ENCODE assay signal across 14 cellular contexts in the genomic region with DNA sequence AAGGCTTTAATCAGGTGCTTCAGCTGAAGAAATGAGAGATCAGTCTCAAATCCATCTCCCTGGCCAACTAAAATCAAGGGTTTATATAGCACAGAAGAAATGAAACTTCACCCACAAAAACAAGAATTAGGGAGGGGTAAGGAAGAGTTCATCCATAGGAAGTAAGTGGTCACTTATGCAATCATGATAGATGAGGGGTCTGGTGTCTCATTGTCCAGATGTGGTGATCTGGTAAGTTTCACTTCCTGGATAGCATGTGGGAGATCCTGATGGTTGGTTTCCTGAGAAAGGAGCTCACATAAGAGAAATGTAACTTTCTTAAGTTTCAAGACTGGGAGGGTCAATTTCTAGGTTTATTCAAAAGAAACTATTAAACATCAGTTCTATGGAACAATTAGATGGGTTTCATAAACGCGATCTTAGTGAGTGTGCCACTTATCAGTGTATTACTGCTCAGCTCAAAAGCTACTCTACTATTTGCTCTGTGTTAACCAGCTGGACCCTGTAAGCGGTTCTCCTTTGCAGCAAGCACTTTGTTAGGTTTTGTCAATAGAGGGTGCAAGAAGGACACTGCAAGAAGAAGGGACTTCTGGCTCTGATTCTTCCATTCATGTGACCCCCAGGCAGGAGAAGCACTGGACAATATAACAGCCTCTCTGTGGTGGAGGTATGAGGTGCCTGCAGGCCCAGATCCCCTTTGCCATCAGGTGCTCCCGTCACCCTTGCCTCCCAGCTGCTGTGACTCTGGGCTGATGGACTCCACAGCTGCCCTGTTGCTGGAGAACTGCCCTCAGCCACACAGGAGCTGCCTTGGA. TPM values are rescaled to one million over a fixed set of nuclear protein-coding genes. Genes with fewer than 3 reads are reported as not detected.
DNase-seq lines count a peak whose midpoint lies in the region; ATAC-seq and TF ChIP-seq lines count a peak whose summit lies in the region.
"Had no signal": no experiment of that assay in that cellular context is flagged by ENCODE, and none has a peak within 500 bp of the region (broad histone marks: within the 10 kb centered on the region; RNA-seq: fewer than 3 reads in every experiment).

No MANE protein-coding gene starts in this region.

- TF ChIP-seq CTCF in ovary (IDR thresholded peaks at IDR 0.05) = no peak

- intact Hi-C loops in ovary (cut with DNase I) = no loop called here

- peak; percentile 36; the same call in 1 of the 2 replicates for TF ChIP-seq RAD21 in Ishikawa (IDR thresholded peaks at IDR 0.05; ENCODE audit: low read depth)

- H3K4me3 ChIP-seq in ovary = no peak overlapping the region
- H3K4me3 ChIP-seq: MG63 had no signal

- H3K27ac ChIP-seq in ovary = no peak overlapping the region

- H3K4me1 ChIP-seq in ovary (ENCODE audit: insufficient read depth) = no peaks in the 10 kb centered on the region

- ATAC-seq in HG02884 (IDR thresholded peaks at IDR 0.05; ENCODE audit: unreplicated experiment) (no peak), GM21825 (IDR thresholded peaks at IDR 0.05; ENCODE audit: unreplicated experiment) (no peak)
- ATAC-seq: activated T-cell treated with anti-CD3 and anti-CD28 coated beads, Interleukin-2, amount 50 U/mL, for 4 hours; stimulated activated memory B cell treated with anti-CD40 and anti-IgM and Interleukin-4, amounts not matched to agents 10 μg/mL and 1 μg/mL and 100 μg/mL, for 72 hours had no signal

- no peaks in the 10 kb centered on the region for H3K9me3 ChIP-seq in ovary
- H3K9me3 ChIP-seq: MG63 had no signal

- 45 to 82% (median 74%) methylated on average over 4 of the region's 4 CpGs for WGBS in ovary, 3 donors

- TF ChIP-seq POLR2A in ovary (IDR thresholded peaks at IDR 0.05) = no peak

- H3K27me3 ChIP-seq in ovary = no peaks in the 10 kb centered on the region
- H3K27me3 ChIP-seq: MG63 had no signal

- no peak for TF ChIP-seq EP300 in Ishikawa (IDR thresholded peaks at IDR 0.05; ENCODE audit: borderline replicate concordance)
- TF ChIP-seq EP300 in ovary (IDR thresholded peaks at IDR 0.05) = no peak

- peak; percentile 43 to 76 for DNase-seq in AML-193 (lab: John Stamatoyannopoulos, UW)
- peak; percentile 39 for DNase-seq in UCSD-AML1 (lab: John Stamatoyannopoulos, UW; ENCODE audit: unreplicated experiment)
- DNase-seq in left kidney (ENCODE audit: low read depth, low spot score) = peak; percentile 12
- no peak for DNase-seq in NCI-H1105 treated with DMSO at 0.1 percent for 48 hours (lab: John Stamatoyannopoulos, UW)
- no peak for DNase-seq in ovary
- DNase-seq: activated CD4-positive, CD25-positive, alpha-beta regulatory T cell; activated T-cell treated with anti-CD3 and anti-CD28 coated beads, Interleukin-2, amount 50 U/mL, for 4 hours; effector CD8-positive, alpha-beta T cell; MG63; stimulated activated CD4-positive, alpha-beta T cell treated with anti-CD3 and anti-CD28 coated beads, Interleukin-2, amount 100 ng/mL, for 24 hours had no signal

- no peaks in the 10 kb centered on the region for H3K36me3 ChIP-seq in ovary
- H3K36me3 ChIP-seq: MG63 had no signal

TF ChIP-seq in Ishikawa, 13 proteins besides CTCF, POLR2A, EP300 and RAD21:
- TF ChIP-seq TCF12 (IDR thresholded peaks at IDR 0.05; ENCODE audit: low read depth) (no peak), FOXM1 (IDR thresholded peaks at IDR 0.05; ENCODE audit: borderline replicate concordance, low read depth) (no peak), TEAD4 (IDR thresholded peaks at IDR 0.05) (no peak), EGR1 (IDR thresholded peaks at IDR 0.05) (no peak)
- TF ChIP-seq, protein P1, sequence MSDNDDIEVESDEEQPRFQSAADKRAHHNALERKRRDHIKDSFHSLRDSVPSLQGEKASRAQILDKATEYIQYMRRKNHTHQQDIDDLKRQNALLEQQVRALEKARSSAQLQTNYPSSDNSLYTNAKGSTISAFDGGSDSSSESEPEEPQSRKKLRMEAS (IDR thresholded peaks at IDR 0.05) = no peak

RNA-seq across cellular contexts. Expression of a gene that starts 35.4 kb away (rescaled TPM):
- total RNA-seq in ovary = 10 to 100 TPM in 2 of 7 donors, 1 to 10 TPM in 5; 4.3 to 23.3 (median 6.4) TPM
- 1 to 10 TPM; 6.2 to 6.9 TPM for polyA plus RNA-seq in ovary

Comparison
In these comparisons a context has a peak if more than half of its experiments do, and no peak if none do; other contexts are left out.
1. DNase-seq: peak in AML-193 (2 of 2), UCSD-AML1 (single experiment) and left kidney (single experiment); none in NCI-H1105 treated with DMSO at 0.1 percent for 48 hours (single experiment) and ovary (0 of 5).